In the genomic region with DNA sequence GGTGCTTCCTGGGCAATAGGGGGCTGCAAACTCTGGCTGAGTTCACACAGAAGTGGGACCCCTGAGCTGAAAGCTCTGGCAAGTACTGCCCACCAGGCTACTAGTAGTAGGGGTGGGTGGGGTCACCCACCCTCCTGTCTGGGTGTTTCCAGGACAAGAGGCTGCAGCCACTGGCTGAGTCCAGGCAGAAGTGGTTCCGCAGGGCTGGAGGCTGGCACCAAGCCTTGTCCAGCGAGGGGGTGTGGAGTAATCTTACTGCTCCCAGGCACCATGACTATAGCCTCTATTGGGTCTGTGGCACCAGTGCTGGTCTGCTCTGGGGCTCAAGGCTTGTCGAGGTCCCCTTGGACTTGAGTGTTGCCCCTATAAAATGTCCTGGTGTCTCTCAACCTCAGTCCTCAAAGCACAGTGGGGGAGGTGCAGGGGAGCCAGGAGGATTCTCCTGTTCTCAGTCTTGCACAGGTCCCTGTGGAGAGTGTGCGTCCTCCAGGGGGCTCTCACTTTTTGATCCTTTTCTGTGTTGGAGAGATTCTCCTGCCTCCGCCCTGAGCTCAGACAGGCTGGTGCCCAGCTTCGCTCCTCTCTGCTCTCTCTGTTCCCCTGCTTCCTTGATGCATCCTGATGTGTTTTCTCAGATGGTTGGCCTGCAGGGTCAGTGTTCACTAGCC, we compare ENCODE assay signal across 24 cellular contexts. TPM values are rescaled to one million over a fixed set of nuclear protein-coding genes. Genes with fewer than 3 reads are reported as not detected.
DNase-seq lines count a peak whose midpoint lies in the region; ATAC-seq and TF ChIP-seq lines count a peak whose summit lies in the region.
"Had no signal": no experiment of that assay in that cellular context is flagged by ENCODE, and none has a peak within 500 bp of the region (broad histone marks: within the 10 kb centered on the region; RNA-seq: fewer than 3 reads in every experiment).

No MANE protein-coding gene starts in this region.

- H3K36me3 Mint-ChIP-seq in activated naive CD8-positive, alpha-beta T cell treated with anti-CD3 and anti-CD28 coated beads, Interleukin-2, amount 50 U/mL, for 24 hours (ENCODE audit: low read depth): peaks cover 66% of the 10 kb centered on the region
- peaks cover 77% of the 10 kb centered on the region for H3K36me3 Mint-ChIP-seq in activated naive CD8-positive, alpha-beta T cell treated with anti-CD3 and anti-CD28 coated beads for 36 hours
- H3K36me3 Mint-ChIP-seq in WTC11 (peaks cover 42% of the 10 kb centered on the region), chondrocyte (ENCODE audit: low read depth) (peaks cover 18% of the 10 kb centered on the region)

- ATAC-seq in activated naive CD8-positive, alpha-beta T cell treated with anti-CD3 and anti-CD28 coated beads, Interleukin-2, amount 50 U/mL, for 24 hours: peak; percentile 20
- ATAC-seq in WTC11: peak; percentile 96
- ATAC-seq: stimulated activated naive CD8-positive, alpha-beta T cell treated with anti-CD3 and anti-CD28 coated beads, Interleukin-15, Interleukin-2, amounts not matched to agents 100 U/mL and 50 U/mL, for 24 hours had no signal

- no peaks in the 10 kb centered on the region for H3K27me3 Mint-ChIP-seq in activated naive CD8-positive, alpha-beta T cell treated with anti-CD3 and anti-CD28 coated beads, Interleukin-2, amount 50 U/mL, for 24 hours
- H3K27me3 Mint-ChIP-seq in activated naive CD8-positive, alpha-beta T cell treated with anti-CD3 and anti-CD28 coated beads for 36 hours: no peaks in the 10 kb centered on the region
- H3K27me3 Mint-ChIP-seq in WTC11 (ENCODE audit: low read depth) (no peaks in the 10 kb centered on the region), chondrocyte (ENCODE audit: low read depth) (no peaks in the 10 kb centered on the region)
- H3K27me3 Mint-ChIP-seq: activated CD4-positive, alpha-beta memory T cell treated with anti-CD3 and anti-CD28 coated beads for 36 hours; activated naive CD4-positive, alpha-beta T cell treated with anti-CD3 and anti-CD28 coated beads, Interleukin-2, amount 10 ng/mL, durations not matched to agents 7 days and 5 days; CD4-positive, alpha-beta T cell had no signal

- no peak overlapping the region for H3K27ac Mint-ChIP-seq in activated naive CD8-positive, alpha-beta T cell treated with anti-CD3 and anti-CD28 coated beads, Interleukin-2, amount 50 U/mL, for 24 hours
- no peak overlapping the region for H3K27ac Mint-ChIP-seq in activated naive CD8-positive, alpha-beta T cell treated with anti-CD3 and anti-CD28 coated beads for 36 hours
- H3K27ac Mint-ChIP-seq in WTC11: peak overlapping the region; percentile 63
- no peak overlapping the region for H3K27ac Mint-ChIP-seq in chondrocyte (ENCODE audit: unreplicated experiment)
- H3K27ac Mint-ChIP-seq: activated CD4-positive, alpha-beta memory T cell treated with anti-CD3 and anti-CD28 coated beads for 36 hours; activated naive CD4-positive, alpha-beta T cell treated with anti-CD3 and anti-CD28 coated beads, Interleukin-2, amount 10 ng/mL, durations not matched to agents 7 days and 5 days; activated T-helper 1 cell treated with anti-CD3 and anti-CD28 coated beads, Interleukin-12 subunit alpha, Interleukin-12 subunit beta, Interleukin-2, Interleukin-4 antibody, amounts not matched to agents 30 ng/mL and 10 ng/mL and 1 ng/mL, durations not matched to agents 14 hours and 24 hours and 36 hours; CD4-positive, alpha-beta T cell; T-helper 1 cell treated with Interleukin-12 subunit alpha and Interleukin-12 subunit beta and Interleukin-4 antibody, amounts not matched to agents 30 μg/mL and 1 μg/mL, for 36 hours had no signal

- peaks cover 22% of the 10 kb centered on the region for H3K9me3 Mint-ChIP-seq in activated naive CD8-positive, alpha-beta T cell treated with anti-CD3 and anti-CD28 coated beads, Interleukin-2, amount 50 U/mL, for 24 hours
- H3K9me3 Mint-ChIP-seq in activated naive CD8-positive, alpha-beta T cell treated with anti-CD3 and anti-CD28 coated beads for 36 hours: peaks cover 25% of the 10 kb centered on the region
- H3K9me3 Mint-ChIP-seq in WTC11 (peaks cover 31% of the 10 kb centered on the region), chondrocyte (ENCODE audit: low read depth) (peaks cover 21% of the 10 kb centered on the region)

- CTCF ChIA-PET in WTC11 (lab: Charles Lee): interaction anchor here (0.6 to 1.4 kb wide), 8 partner anchors 8 to 94 kb away, joined by 3 to 6 read pairs (median 3); a partner anchor contains a TSS

- POLR2A ChIA-PET in WTC11 (lab: Charles Lee): no interaction called here

- no peak for DNase-seq in activated naive CD8-positive, alpha-beta T cell treated with anti-CD3 and anti-CD28 coated beads, Interleukin-2, amount 50 U/mL, for 24 hours
- DNase-seq in activated naive CD8-positive, alpha-beta T cell treated with anti-CD3 and anti-CD28 coated beads for 36 hours: no peak
- DNase-seq in WTC11 (ENCODE audit: low spot score): peak; percentile 32
- DNase-seq in iPS-NIHi11 (ENCODE audit: low spot score): peak; percentile 36
- DNase-seq in NOMO-1 (lab: John Stamatoyannopoulos, UW; ENCODE audit: unreplicated experiment in 2 of 2): no peak
- DNase-seq in chondrocyte (ENCODE audit: low spot score): no peak
- DNase-seq in NCI-H1436 treated with DMSO at 0.1 percent for 48 hours (lab: John Stamatoyannopoulos, UW): no peak
- no peak for DNase-seq in anterior cingulate cortex (lab: John Stamatoyannopoulos, UW)
- DNase-seq: activated CD4-positive, alpha-beta memory T cell treated with anti-CD3 and anti-CD28 coated beads for 36 hours; activated CD4-positive, CD25-positive, alpha-beta regulatory T cell treated with anti-CD3 and anti-CD28 coated beads, Interleukin-2, amount 50 U/mL, for 72 hours; activated CD8-positive, alpha-beta memory T cell treated with anti-CD3 and anti-CD28 coated beads, Interleukin-2, amount 50 U/mL, for 48 hours; activated naive CD4-positive, alpha-beta T cell treated with anti-CD3 and anti-CD28 coated beads, Interleukin-2, amount 10 ng/mL, durations not matched to agents 7 days and 5 days; CD4-positive, alpha-beta T cell; effector memory CD4-positive, alpha-beta T cell; GOT3; islet precursor cell; NCI-H146; NCI-H2107; NCI-H345; NCI-H748 treated with DMSO at 0.1 percent for 48 hours; RPMI8226; stimulated activated naive CD8-positive, alpha-beta T cell treated with anti-CD3 and anti-CD28 coated beads, Interleukin-15, Interleukin-2, amounts not matched to agents 100 U/mL and 50 U/mL, for 24 hours had no signal

- H3K4me1 Mint-ChIP-seq in activated naive CD8-positive, alpha-beta T cell treated with anti-CD3 and anti-CD28 coated beads, Interleukin-2, amount 50 U/mL, for 24 hours: peaks cover 17% of the 10 kb centered on the region
- peaks cover 26% of the 10 kb centered on the region for H3K4me1 Mint-ChIP-seq in activated naive CD8-positive, alpha-beta T cell treated with anti-CD3 and anti-CD28 coated beads for 36 hours
- H3K4me1 Mint-ChIP-seq in WTC11 (peaks cover 4% of the 10 kb centered on the region), chondrocyte (ENCODE audit: low read depth) (no peaks in the 10 kb centered on the region)

- TF ChIP-seq CTCF in WTC11 (IDR thresholded peaks at IDR 0.05): no peak
- no peak for TF ChIP-seq CTCF in chondrocyte (IDR thresholded peaks at IDR 0.05)

- no peak overlapping the region for H3K4me3 Mint-ChIP-seq in activated naive CD8-positive, alpha-beta T cell treated with anti-CD3 and anti-CD28 coated beads, Interleukin-2, amount 50 U/mL, for 24 hours
- no peak overlapping the region for H3K4me3 Mint-ChIP-seq in activated naive CD8-positive, alpha-beta T cell treated with anti-CD3 and anti-CD28 coated beads for 36 hours
- H3K4me3 Mint-ChIP-seq in WTC11 (no peak overlapping the region), chondrocyte (ENCODE audit: unreplicated experiment) (no peak overlapping the region)
- H3K4me3 Mint-ChIP-seq: activated CD4-positive, alpha-beta memory T cell treated with anti-CD3 and anti-CD28 coated beads for 36 hours; activated naive CD4-positive, alpha-beta T cell treated with anti-CD3 and anti-CD28 coated beads, Interleukin-2, amount 10 ng/mL, durations not matched to agents 7 days and 5 days; activated T-helper 1 cell treated with anti-CD3 and anti-CD28 coated beads, Interleukin-12 subunit alpha, Interleukin-12 subunit beta, Interleukin-2, Interleukin-4 antibody, amounts not matched to agents 30 ng/mL and 10 ng/mL and 1 ng/mL, durations not matched to agents 14 hours and 24 hours and 36 hours; CD4-positive, alpha-beta T cell; T-helper 1 cell treated with Interleukin-12 subunit alpha and Interleukin-12 subunit beta and Interleukin-4 antibody, amounts not matched to agents 30 μg/mL and 1 μg/mL, for 36 hours had no signal

TF ChIP-seq in WTC11, 78 proteins besides CTCF, POLR2A, EP300 and RAD21:
- TF ChIP-seq GTF2I (CRISPR knock-in tag; conservative IDR thresholded peaks at IDR 0.05): no peak
- TF ChIP-seq, protein P1, sequence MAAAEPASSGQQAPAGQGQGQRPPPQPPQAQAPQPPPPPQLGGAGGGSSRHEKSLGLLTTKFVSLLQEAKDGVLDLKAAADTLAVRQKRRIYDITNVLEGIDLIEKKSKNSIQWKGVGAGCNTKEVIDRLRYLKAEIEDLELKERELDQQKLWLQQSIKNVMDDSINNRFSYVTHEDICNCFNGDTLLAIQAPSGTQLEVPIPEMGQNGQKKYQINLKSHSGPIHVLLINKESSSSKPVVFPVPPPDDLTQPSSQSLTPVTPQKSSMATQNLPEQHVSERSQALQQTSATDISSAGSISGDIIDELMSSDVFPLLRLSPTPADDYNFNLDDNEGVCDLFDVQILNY (CRISPR knock-in tag; IDR thresholded peaks at IDR 0.05): no peak

RNA-seq across cellular contexts. Expression of a gene that starts 48.1 kb away (rescaled TPM):
- total RNA-seq in activated naive CD8-positive, alpha-beta T cell treated with anti-CD3 and anti-CD28 coated beads for 36 hours: 10 to 100 TPM; 37.4 to 38.7 TPM
- total RNA-seq in WTC11 (2021) (39.5 to 47.2 TPM (median 40.4 TPM) in 3 replicates), chondrocyte (7.5 to 9.8 TPM (median 8.5 TPM) in 3 replicates)

Comparison
In these comparisons a context has a peak if more than half of its experiments do, and no peak if none do; other contexts are left out.
1. DNase-seq: peak in WTC11 (single experiment) and iPS-NIHi11 (single experiment); none in activated naive CD8-positive, alpha-beta T cell treated with anti-CD3 and anti-CD28 coated beads, Interleukin-2, amount 50 U/mL, for 24 hours (single experiment), activated naive CD8-positive, alpha-beta T cell treated with anti-CD3 and anti-CD28 coated beads for 36 hours (single experiment), NOMO-1 (0 of 2), chondrocyte (single experiment), NCI-H1436 treated with DMSO at 0.1 percent for 48 hours (single experiment) and anterior cingulate cortex (0 of 58).